Comparison of ENCODE assay signal across 13 cellular contexts in genomic region chr9:93659837-93660177, GRCh38.
"Had no signal": no experiment of that assay in that cellular context is flagged by ENCODE, and none has a peak within 500 bp of the region (broad histone marks: within the 10 kb centered on the region; RNA-seq: fewer than 3 reads in every experiment).

No MANE protein-coding gene starts in this region.

- H3K9me3 Mint-ChIP-seq: activated CD4-positive, alpha-beta T cell treated with anti-CD3 and anti-CD28 coated beads, Interleukin-2, amount 10 ng/mL, durations not matched to agents 24 days and 14 days; WTC11 had no signal

- H3K4me3 ChIP-seq: body of pancreas, esophagus squamous epithelium, left lung, pancreas, uterus had no signal

- FAIRE-seq: pancreas, small intestine had no signal

- H3K27me3 Mint-ChIP-seq: activated CD4-positive, alpha-beta T cell treated with anti-CD3 and anti-CD28 coated beads, Interleukin-2, amount 10 ng/mL, durations not matched to agents 24 days and 14 days had no signal

- ATAC-seq: body of pancreas, left lung, pancreas, WTC11 had no signal

- H3K4me3 Mint-ChIP-seq: activated CD4-positive, alpha-beta T cell treated with anti-CD3 and anti-CD28 coated beads, Interleukin-2, amount 10 ng/mL, durations not matched to agents 24 days and 14 days; WTC11 had no signal

- H3K4me1 Mint-ChIP-seq: activated CD4-positive, alpha-beta T cell treated with anti-CD3 and anti-CD28 coated beads, Interleukin-2, amount 10 ng/mL, durations not matched to agents 24 days and 14 days; WTC11 had no signal

- H3K27ac Mint-ChIP-seq: activated CD4-positive, alpha-beta T cell treated with anti-CD3 and anti-CD28 coated beads, Interleukin-2, amount 10 ng/mL, durations not matched to agents 24 days and 14 days; WTC11 had no signal

- DNase-seq: activated CD4-positive, alpha-beta T cell treated with anti-CD3 and anti-CD28 coated beads, Interleukin-2, amount 10 ng/mL, durations not matched to agents 24 days and 14 days; activated gamma-delta T cell; activated T-cell treated with anti-CD3 and anti-CD28 coated beads, Interleukin-2, amount 50 U/mL, for 1 hour; dermis blood vessel endothelial cell; esophagus squamous epithelium; foreskin melanocyte; SK-N-SH; small intestine; uterus had no signal
